Comparison of ENCODE assay signal across 16 cellular contexts in the genomic region with DNA sequence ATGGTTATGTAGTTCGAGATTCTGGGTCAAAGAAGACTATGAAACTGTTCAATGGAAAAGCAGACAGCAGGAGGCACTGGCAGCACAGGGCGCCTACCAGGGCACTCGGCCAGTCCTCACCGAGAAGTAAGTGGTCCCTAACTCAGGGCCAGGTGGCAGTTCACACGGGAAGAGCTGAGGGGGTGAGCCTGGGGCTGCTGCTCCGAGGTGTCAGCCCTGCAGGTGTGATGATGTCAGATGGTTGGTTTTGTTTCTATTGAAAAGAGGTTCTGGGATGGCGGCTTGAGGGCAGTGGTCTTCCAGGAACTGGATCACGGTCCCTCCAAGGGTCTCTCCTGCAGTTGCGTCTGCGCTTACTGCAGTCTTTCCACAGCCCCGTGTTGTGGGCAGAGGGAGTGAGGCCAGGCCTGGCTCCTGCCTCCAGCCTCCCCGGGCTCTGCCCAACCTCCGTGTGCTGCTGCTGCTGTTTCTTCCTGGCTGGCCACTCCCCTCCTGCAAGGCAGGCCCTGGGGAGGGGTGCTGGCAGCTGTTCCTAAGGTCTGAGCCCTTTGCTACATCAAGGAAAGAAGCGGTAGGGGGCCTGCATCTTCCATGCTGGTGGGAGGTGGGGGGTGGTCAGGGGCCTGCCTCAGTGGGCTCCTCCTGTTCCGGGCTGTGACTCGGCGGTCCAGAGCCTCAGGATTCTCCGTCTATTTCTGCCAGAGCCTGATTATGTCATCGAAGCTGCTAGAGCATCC. TPM values are rescaled to one million over a fixed set of nuclear protein-coding genes. Genes with fewer than 3 reads are reported as not detected.
DNase-seq lines count a peak whose midpoint lies in the region; ATAC-seq, FAIRE-seq and TF ChIP-seq lines count a peak whose summit lies in the region.
"Had no signal": no experiment of that assay in that cellular context is flagged by ENCODE, and none has a peak within 500 bp of the region (broad histone marks: within the 10 kb centered on the region; RNA-seq: fewer than 3 reads in every experiment).

No MANE protein-coding gene starts in this region.

- H3K27me3 ChIP-seq in GM23338 (ENCODE audit: insufficient read depth): no peaks in the 10 kb centered on the region
- no peaks in the 10 kb centered on the region for H3K27me3 ChIP-seq in mesenchymal stem cell (ENCODE audit: control insufficient read depth in 1 of 2, insufficient read depth in 1 of 2, low read length in 2 of 2)
- H3K27me3 ChIP-seq in body of pancreas: no peaks in the 10 kb centered on the region
- H3K27me3 ChIP-seq: MG63 had no signal

- no peak for TF ChIP-seq POLR2A in body of pancreas (IDR thresholded peaks at IDR 0.05)
- TF ChIP-seq POLR2A in H54 (IDR thresholded peaks at IDR 0.05; ENCODE audit: low read depth, low read length): no peak

- intact Hi-C loops in body of pancreas (cut with DNase I): no loop called here

- H3K18ac ChIP-seq in mesenchymal stem cell (ENCODE audit: low read depth in 1 of 2, low read length in 2 of 2): no peak overlapping the region

- 84% methylated on average over 17 of the region's 19 CpGs for WGBS in mesenchymal stem cell
- 80 to 81% methylated on average over 16 to 19 of the region's 19 CpGs for WGBS in body of pancreas, 2 donors

- no peaks in the 10 kb centered on the region for H3K9me2 ChIP-seq in GM23338 (ENCODE audit: insufficient read depth)

- H3K36me3 Mint-ChIP-seq in GM23338 (ENCODE audit: low read depth) (peaks cover 20% of the 10 kb centered on the region), WTC11 (peaks cover 10% of the 10 kb centered on the region; the same call in 1 of the 2 replicates)

- peaks cover 8% of the 10 kb centered on the region; the same call in 1 of the 2 replicates for H4K20me1 ChIP-seq in GM23338 (replicated peaks; ENCODE audit: insufficient read depth)

- H3K9me3 ChIP-seq in mesenchymal stem cell (ENCODE audit: control insufficient read depth, low read length): no peaks in the 10 kb centered on the region
- H3K9me3 ChIP-seq in body of pancreas: no peaks in the 10 kb centered on the region
- H3K9me3 ChIP-seq: MG63 had no signal

- no peak overlapping the region for H2BK12ac ChIP-seq in mesenchymal stem cell (ENCODE audit: low read length in 2 of 2)

- no peaks in the 10 kb centered on the region for H3K79me2 ChIP-seq in GM23338 (replicated peaks; ENCODE audit: insufficient read depth)

- H3K9me3 Mint-ChIP-seq in GM23338 (no peaks in the 10 kb centered on the region; the same call in 2 of the 3 replicates), WTC11 (no peaks in the 10 kb centered on the region)
- H3K9me3 Mint-ChIP-seq: activated naive CD4-positive, alpha-beta T cell treated with anti-CD3 and anti-CD28 coated beads, Interleukin-2, amount 50 U/mL, for 72 hours; stimulated activated memory B cell treated with anti-CD40 and anti-IgM and Interleukin-4, amounts not matched to agents 10 μg/mL and 1 μg/mL and 100 μg/mL, for 72 hours had no signal

- ATAC-seq in GM23338 (peak; percentile 53), WTC11 (no peak; the same call in 1 of the 2 replicates), body of pancreas (no peak), GM19455 (IDR thresholded peaks at IDR 0.05; ENCODE audit: unreplicated experiment) (no peak)
- ATAC-seq: activated naive CD4-positive, alpha-beta T cell treated with anti-CD3 and anti-CD28 coated beads, Interleukin-2, amount 50 U/mL, for 72 hours; left lobe of liver; stimulated activated memory B cell treated with anti-CD40 and anti-IgM and Interleukin-4, amounts not matched to agents 10 μg/mL and 1 μg/mL and 100 μg/mL, for 72 hours had no signal

- no peak overlapping the region for H3K9ac ChIP-seq in mesenchymal stem cell (ENCODE audit: low read length)

- H4K91ac ChIP-seq in mesenchymal stem cell (ENCODE audit: low read length): peak overlapping the region; percentile 30

- H2BK15ac ChIP-seq in mesenchymal stem cell (ENCODE audit: low read depth, poor library complexity, severe bottlenecking): no peak overlapping the region

- no peaks in the 10 kb centered on the region for H3K36me3 ChIP-seq in GM23338 (ENCODE audit: insufficient read depth)
- H3K36me3 ChIP-seq in mesenchymal stem cell (ENCODE audit: control insufficient read depth in 1 of 2, insufficient read depth in 2 of 2, low read depth in 1 of 2, low read length in 2 of 2): peaks cover 51 to 61% of the 10 kb centered on the region in 2 experiments
- H3K36me3 ChIP-seq in body of pancreas (replicated peaks in 1 of 2; ENCODE audit: insufficient read depth in 1 of 2, low read depth in 2 of 2): peaks cover 5 to 6% of the 10 kb centered on the region in 2 donors

- H3K79me1 ChIP-seq in mesenchymal stem cell (replicated peaks; ENCODE audit: low read length, poor library complexity, severe bottlenecking): peaks cover 34% of the 10 kb centered on the region

- H3K4me1 ChIP-seq in GM23338 (ENCODE audit: insufficient read depth) (no peaks in the 10 kb centered on the region), mesenchymal stem cell (ENCODE audit: control insufficient read depth, insufficient read depth, low read depth, low read length) (peaks cover 21% of the 10 kb centered on the region), body of pancreas (no peaks in the 10 kb centered on the region)

- H3K27ac Mint-ChIP-seq in GM23338 (no peak overlapping the region), WTC11 (peak overlapping the region; percentile 29; the same call in 1 of the 2 replicates)
- H3K27ac Mint-ChIP-seq: progenitor cell of endocrine pancreas; stimulated activated memory B cell treated with anti-CD40 and anti-IgM and Interleukin-4, amounts not matched to agents 10 μg/mL and 1 μg/mL and 100 μg/mL, for 72 hours had no signal

- CTCF ChIA-PET in WTC11 (lab: Charles Lee): interaction anchor here (1.2 to 2.7 kb wide), 3 partner anchors 78 to 159 kb away, joined by 5 to 13 read pairs (median 7); no protein-coding TSS in a partner anchor

- no peak overlapping the region for H3K23ac ChIP-seq in mesenchymal stem cell (ENCODE audit: low read length in 2 of 2)

- H2AFZ ChIP-seq in GM23338: no peak overlapping the region
- H2AFZ ChIP-seq in mesenchymal stem cell (ENCODE audit: low read depth, low read length): no peak overlapping the region

- no peak overlapping the region for H3K14ac ChIP-seq in mesenchymal stem cell (ENCODE audit: low read length in 2 of 2)

- peak overlapping the region; percentile 3 for H4K8ac ChIP-seq in mesenchymal stem cell (ENCODE audit: low read length)

- H3K4me3 ChIP-seq in GM23338: no peak overlapping the region
- no peak overlapping the region for H3K4me3 ChIP-seq in mesenchymal stem cell (ENCODE audit: insufficient read depth in 1 of 2, low read depth in 1 of 2, low read length in 2 of 2)
- H3K4me3 ChIP-seq in body of pancreas: no peak overlapping the region
- H3K4me3 ChIP-seq: MG63 had no signal

- no peak overlapping the region for H3K27ac ChIP-seq in GM23338 (ENCODE audit: low read depth)
- H3K27ac ChIP-seq in mesenchymal stem cell (ENCODE audit: low read length, poor library complexity, severe bottlenecking): no peak overlapping the region
- H3K27ac ChIP-seq in body of pancreas: no peak overlapping the region

- no peak for FAIRE-seq in H54 (lab: Jason Lieb, UNC)
- FAIRE-seq: GM12892, small intestine had no signal

- H3K27me3 Mint-ChIP-seq in GM23338 (ENCODE audit: insufficient read depth, low read depth, poor library complexity): peaks cover 3% of the 10 kb centered on the region
- no peaks in the 10 kb centered on the region for H3K27me3 Mint-ChIP-seq in WTC11 (ENCODE audit: low read depth)
- H3K27me3 Mint-ChIP-seq: progenitor cell of endocrine pancreas; stimulated activated memory B cell treated with anti-CD40 and anti-IgM and Interleukin-4, amounts not matched to agents 10 μg/mL and 1 μg/mL and 100 μg/mL, for 72 hours had no signal

- no peak overlapping the region for H3K4ac ChIP-seq in mesenchymal stem cell (ENCODE audit: low read depth in 1 of 2, low read length in 2 of 2)

- peak; percentile 69 for DNase-seq in NCI-H82 (lab: John Stamatoyannopoulos, UW)
- DNase-seq in NCI-H82 treated with DMSO at 0.1 percent for 48 hours (lab: John Stamatoyannopoulos, UW; ENCODE audit: unreplicated experiment): no peak
- no peak for DNase-seq in GM23338 (ENCODE audit: low spot score)
- DNase-seq in WTC11 (ENCODE audit: low spot score): no peak
- DNase-seq in mesenchymal stem cell: no peak
- DNase-seq in body of pancreas: no peak
- no peak for DNase-seq in H54 (ENCODE audit: insufficient read length, low spot score)
- DNase-seq: activated CD4-positive, CD25-positive, alpha-beta regulatory T cell; MG63; small intestine had no signal

- POLR2A ChIA-PET in WTC11 (lab: Charles Lee): no interaction called here

- no peak overlapping the region for H2BK5ac ChIP-seq in mesenchymal stem cell (ENCODE audit: low read depth, low read length, poor library complexity, severe bottlenecking)

- H3K4me1 Mint-ChIP-seq in GM23338 (peaks cover 14% of the 10 kb centered on the region), WTC11 (peaks cover 12% of the 10 kb centered on the region)

- no peak overlapping the region for H2AK5ac ChIP-seq in mesenchymal stem cell (ENCODE audit: low read length, severe bottlenecking)

- H3K4me3 Mint-ChIP-seq in GM23338 (no peak overlapping the region), WTC11 (no peak overlapping the region)
- H3K4me3 Mint-ChIP-seq: stimulated activated memory B cell treated with anti-CD40 and anti-IgM and Interleukin-4, amounts not matched to agents 10 μg/mL and 1 μg/mL and 100 μg/mL, for 72 hours had no signal

- no peak overlapping the region for H2BK120ac ChIP-seq in mesenchymal stem cell (ENCODE audit: low read depth, low read length)

- TF ChIP-seq CTCF in GM23338 (conservative IDR thresholded peaks at IDR 0.05; ENCODE audit: low read depth in 2 of 2) (no peak), WTC11 (IDR thresholded peaks at IDR 0.05) (no peak), body of pancreas (IDR thresholded peaks at IDR 0.05) (no peak)

- no peaks in the 10 kb centered on the region for H3F3A ChIP-seq in GM23338 (replicated peaks; ENCODE audit: low read depth)

- no peak overlapping the region for H3K4me2 ChIP-seq in GM23338
- no peak overlapping the region for H3K4me2 ChIP-seq in mesenchymal stem cell (ENCODE audit: low read length, poor library complexity, severe bottlenecking)

TF ChIP-seq in GM23338, 12 proteins besides CTCF, POLR2A, EP300 and RAD21:
- no peak for TF ChIP-seq JUNB (IDR thresholded peaks at IDR 0.05; ENCODE audit: unreplicated experiment)

TF ChIP-seq in WTC11, 78 proteins besides CTCF, POLR2A, EP300 and RAD21:
- TF ChIP-seq IRF2 (CRISPR knock-in tag; IDR thresholded peaks at IDR 0.05; ENCODE audit: borderline replicate concordance, low read depth): no peak

RNA-seq across cellular contexts. Expression of a gene that starts 22.6 kb away (rescaled TPM):
- 52.5 and 67.2 TPM in 2 replicates for total RNA-seq in GM23338 (2014; rRNA removed; shearing (Covaris generic))
- polyA plus RNA-seq in GM23338 (2016; fragmentation: Nextera tagmentation; extraction: Ambion mirVana): 21.2 and 21.9 TPM in 2 replicates
- 70.3 to 72.6 TPM (median 70.5 TPM) in 3 replicates for total RNA-seq in WTC11 (2021)
- polyA plus RNA-seq in mesenchymal stem cell (2013, experiment 1 of 2): 21.7 TPM
- 18.9 TPM for polyA plus RNA-seq in mesenchymal stem cell (2013, experiment 2 of 2)
- total RNA-seq in body of pancreas: 10 to 100 TPM; 60.7 to 69.5 TPM
